Comparison of ENCODE assay signal across 1 cellular context in genomic region chr6:42148058-42148457, GRCh38.
TF ChIP-seq lines count a peak whose summit lies in the region.

No MANE protein-coding gene starts in this region.

TF ChIP-seq in GM23338, 12 proteins besides CTCF, POLR2A, EP300 and RAD21 (continued from another document):
- no peak for TF ChIP-seq ZNF462 (CRISPR knock-in tag; IDR thresholded peaks at IDR 0.05)
TF ChIP-seq in GM23338: peak in this region for 0.
